In genomic region chr15:31387483-31388118, GRCh38 we compare ENCODE assay signal across 8 cellular contexts.
DNase-seq lines count a peak whose midpoint lies in the region; ATAC-seq lines count a peak whose summit lies in the region.

No MANE protein-coding gene starts in this region.

- peaks cover 51% of the 10 kb centered on the region for H3K4me1 Mint-ChIP-seq in activated CD4-positive, alpha-beta T cell treated with anti-CD3 and anti-CD28 coated beads, Interleukin-2, amount 10 ng/mL, durations not matched to agents 24 days and 14 days
- H3K4me1 Mint-ChIP-seq in activated CD4-positive, alpha-beta memory T cell treated with anti-CD3 and anti-CD28 coated beads, Interleukin-2, amount 10 ng/mL, durations not matched to agents 7 days and 5 days: peaks cover 63% of the 10 kb centered on the region
- H3K4me1 Mint-ChIP-seq in stimulated activated naive CD8-positive, alpha-beta T cell treated with anti-CD3 and anti-CD28 coated beads, Interleukin-15, Interleukin-2, amounts not matched to agents 100 ng/mL and 50 ng/mL, for 24 hours (ENCODE audit: low read depth): peaks cover 58% of the 10 kb centered on the region

- H3K27ac Mint-ChIP-seq in activated CD4-positive, alpha-beta T cell treated with anti-CD3 and anti-CD28 coated beads, Interleukin-2, amount 10 ng/mL, durations not matched to agents 24 days and 14 days: peak overlapping the region; percentile 68
- peak overlapping the region; percentile 89 for H3K27ac Mint-ChIP-seq in activated CD4-positive, alpha-beta memory T cell treated with anti-CD3 and anti-CD28 coated beads, Interleukin-2, amount 10 ng/mL, durations not matched to agents 7 days and 5 days
- H3K27ac Mint-ChIP-seq in stimulated activated naive CD8-positive, alpha-beta T cell treated with anti-CD3 and anti-CD28 coated beads, Interleukin-15, Interleukin-2, amounts not matched to agents 100 ng/mL and 50 ng/mL, for 24 hours: peak overlapping the region; percentile 67

- CTCF ChIA-PET in activated CD4-positive, alpha-beta memory T cell treated with anti-CD3 and anti-CD28 coated beads, Interleukin-2, amount 10 ng/mL, durations not matched to agents 7 days and 5 days (lab: Charles Lee): interaction anchor here (1.0 kb wide), 1 partner anchor 48 kb away, joined by 5 read pairs; no protein-coding TSS in a partner anchor

- ATAC-seq in Right ventricle myocardium inferior (peak; percentile 82), GM18867 (IDR thresholded peaks at IDR 0.05; ENCODE audit: unreplicated experiment) (no peak)

- peak; percentile 80 for DNase-seq in activated CD4-positive, alpha-beta T cell treated with anti-CD3 and anti-CD28 coated beads, Interleukin-2, amount 10 ng/mL, durations not matched to agents 24 days and 14 days
- DNase-seq in activated CD4-positive, alpha-beta T cell treated with anti-CD3 and anti-CD28 coated beads, Interleukin-2, amount 50 U/mL, for 4 hours: no peak
- DNase-seq in activated CD4-positive, alpha-beta memory T cell treated with anti-CD3 and anti-CD28 coated beads, Interleukin-2, amount 10 ng/mL, durations not matched to agents 7 days and 5 days: peak; percentile 51
- DNase-seq in Right ventricle myocardium inferior (ENCODE audit: missing footprints) (peak; percentile 79), cortex of kidney (lab: John Stamatoyannopoulos, UW) (no peak)
- DNase-seq in activated CD4-positive, CD25-positive, alpha-beta regulatory T cell (lab: John Stamatoyannopoulos, UW): no peak

- no peaks in the 10 kb centered on the region for H3K27me3 Mint-ChIP-seq in activated CD4-positive, alpha-beta T cell treated with anti-CD3 and anti-CD28 coated beads, Interleukin-2, amount 10 ng/mL, durations not matched to agents 24 days and 14 days
- no peaks in the 10 kb centered on the region for H3K27me3 Mint-ChIP-seq in activated CD4-positive, alpha-beta memory T cell treated with anti-CD3 and anti-CD28 coated beads, Interleukin-2, amount 10 ng/mL, durations not matched to agents 7 days and 5 days
- peaks cover 4% of the 10 kb centered on the region for H3K27me3 Mint-ChIP-seq in stimulated activated naive CD8-positive, alpha-beta T cell treated with anti-CD3 and anti-CD28 coated beads, Interleukin-15, Interleukin-2, amounts not matched to agents 100 ng/mL and 50 ng/mL, for 24 hours

- POLR2A ChIA-PET in activated CD4-positive, alpha-beta memory T cell treated with anti-CD3 and anti-CD28 coated beads, Interleukin-2, amount 10 ng/mL, durations not matched to agents 7 days and 5 days (lab: Charles Lee): interaction anchor here (0.9 to 4.2 kb wide), 7 partner anchors 18 to 61 kb away, joined by 3 to 23 read pairs (median 4); no protein-coding TSS in a partner anchor

- H3K9me3 Mint-ChIP-seq in activated CD4-positive, alpha-beta T cell treated with anti-CD3 and anti-CD28 coated beads, Interleukin-2, amount 10 ng/mL, durations not matched to agents 24 days and 14 days: no peaks in the 10 kb centered on the region
- peaks cover 5% of the 10 kb centered on the region for H3K9me3 Mint-ChIP-seq in activated CD4-positive, alpha-beta memory T cell treated with anti-CD3 and anti-CD28 coated beads, Interleukin-2, amount 10 ng/mL, durations not matched to agents 7 days and 5 days
- no peaks in the 10 kb centered on the region for H3K9me3 Mint-ChIP-seq in stimulated activated naive CD8-positive, alpha-beta T cell treated with anti-CD3 and anti-CD28 coated beads, Interleukin-15, Interleukin-2, amounts not matched to agents 100 ng/mL and 50 ng/mL, for 24 hours

- H3K36me3 Mint-ChIP-seq in activated CD4-positive, alpha-beta T cell treated with anti-CD3 and anti-CD28 coated beads, Interleukin-2, amount 10 ng/mL, durations not matched to agents 24 days and 14 days (ENCODE audit: low read depth): peaks cover 15% of the 10 kb centered on the region
- peaks cover 35% of the 10 kb centered on the region for H3K36me3 Mint-ChIP-seq in activated CD4-positive, alpha-beta memory T cell treated with anti-CD3 and anti-CD28 coated beads, Interleukin-2, amount 10 ng/mL, durations not matched to agents 7 days and 5 days (ENCODE audit: low read depth)
- peaks cover 4% of the 10 kb centered on the region for H3K36me3 Mint-ChIP-seq in stimulated activated naive CD8-positive, alpha-beta T cell treated with anti-CD3 and anti-CD28 coated beads, Interleukin-15, Interleukin-2, amounts not matched to agents 100 ng/mL and 50 ng/mL, for 24 hours (ENCODE audit: low read depth)

- peak overlapping the region; percentile 70 for H3K4me3 Mint-ChIP-seq in activated CD4-positive, alpha-beta T cell treated with anti-CD3 and anti-CD28 coated beads, Interleukin-2, amount 10 ng/mL, durations not matched to agents 24 days and 14 days
- H3K4me3 Mint-ChIP-seq in activated CD4-positive, alpha-beta memory T cell treated with anti-CD3 and anti-CD28 coated beads, Interleukin-2, amount 10 ng/mL, durations not matched to agents 7 days and 5 days: peak overlapping the region; percentile 53
- peak overlapping the region; percentile 57 for H3K4me3 Mint-ChIP-seq in stimulated activated naive CD8-positive, alpha-beta T cell treated with anti-CD3 and anti-CD28 coated beads, Interleukin-15, Interleukin-2, amounts not matched to agents 100 ng/mL and 50 ng/mL, for 24 hours

- intact Hi-C loops in activated CD4-positive, alpha-beta T cell treated with anti-CD3 and anti-CD28 coated beads, Interleukin-2, amount 10 ng/mL, durations not matched to agents 24 days and 14 days (cut with micrococcal nuclease): no loop called here
- intact Hi-C loops in Right ventricle myocardium inferior (cut with DNase I): loop anchor here (2.0 kb wide), 1 partner anchor 21 kb away; no protein-coding TSS in a partner anchor

Comparison
In these comparisons a context has a peak if more than half of its experiments do, and no peak if none do; other contexts are left out.
1. DNase-seq: peak in activated CD4-positive, alpha-beta T cell treated with anti-CD3 and anti-CD28 coated beads, Interleukin-2, amount 10 ng/mL, durations not matched to agents 24 days and 14 days (single experiment), activated CD4-positive, alpha-beta memory T cell treated with anti-CD3 and anti-CD28 coated beads, Interleukin-2, amount 10 ng/mL, durations not matched to agents 7 days and 5 days (single experiment) and Right ventricle myocardium inferior (single experiment); none in activated CD4-positive, alpha-beta T cell treated with anti-CD3 and anti-CD28 coated beads, Interleukin-2, amount 50 U/mL, for 4 hours (0 of 2), cortex of kidney (single experiment) and activated CD4-positive, CD25-positive, alpha-beta regulatory T cell (0 of 4).
2. Peak in every context shown above with its lines, with median percentiles within 50 percentile points of each other: H3K27ac Mint-ChIP-seq and H3K4me3 Mint-ChIP-seq.